Comparison of ENCODE assay signal across 16 cellular contexts in the genomic region with DNA sequence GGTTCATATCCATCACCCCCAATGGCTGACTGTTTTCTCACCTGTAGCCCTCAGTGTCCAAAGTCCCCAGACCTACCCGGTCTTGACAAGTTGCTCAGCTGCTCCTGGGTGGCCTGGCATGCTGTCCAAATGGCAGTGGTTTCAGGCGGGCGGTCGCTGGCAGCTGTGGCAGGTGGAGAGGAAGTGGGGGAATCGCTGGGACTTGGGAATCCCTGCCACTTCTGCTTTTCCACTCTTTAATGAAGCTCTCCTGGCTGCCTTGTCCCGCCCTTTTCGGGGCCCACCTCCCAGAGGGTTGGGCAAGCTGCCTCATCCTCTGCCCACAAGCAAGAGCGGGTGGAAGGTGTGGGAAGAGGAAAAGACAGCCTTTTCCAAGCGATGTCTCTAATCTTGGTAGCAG.
A peak's percentile ranks its signal among the peaks of the same experiment; 100 is the strongest.
DNase-seq lines count a peak whose midpoint lies in the region; ATAC-seq and TF ChIP-seq lines count a peak whose summit lies in the region.
"Had no signal": no experiment of that assay in that cellular context is flagged by ENCODE, and none has a peak within 500 bp of the region (broad histone marks: within the 10 kb centered on the region; RNA-seq: fewer than 3 reads in every experiment).

A gene with protein sequence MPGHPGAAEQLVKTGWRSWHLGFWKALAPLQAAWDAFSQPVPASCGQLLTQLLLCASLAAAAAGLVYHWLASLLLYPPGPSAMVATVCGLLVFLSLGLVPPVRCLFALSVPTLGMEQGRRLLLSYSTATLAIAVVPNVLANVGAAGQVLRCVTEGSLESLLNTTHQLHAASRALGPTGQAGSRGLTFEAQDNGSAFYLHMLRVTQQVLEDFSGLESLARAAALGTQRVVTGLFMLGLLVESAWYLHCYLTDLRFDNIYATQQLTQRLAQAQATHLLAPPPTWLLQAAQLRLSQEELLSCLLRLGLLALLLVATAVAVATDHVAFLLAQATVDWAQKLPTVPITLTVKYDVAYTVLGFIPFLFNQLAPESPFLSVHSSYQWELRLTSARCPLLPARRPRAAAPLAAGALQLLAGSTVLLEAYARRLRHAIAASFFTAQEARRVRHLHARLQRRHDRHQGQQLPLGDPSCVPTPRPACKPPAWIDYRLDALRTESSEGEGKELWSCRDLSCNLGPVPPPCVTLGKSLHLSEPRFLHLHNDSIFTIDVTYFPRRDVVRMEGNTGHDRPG (minus strand): TSS at position 214 of the 400 bp plus-strand sequence. CDS start 94 bp downstream, at position 120.

- DNase-seq in GDM1 (lab: John Stamatoyannopoulos, UW), result peak; percentile 50
- DNase-seq in SIG-M5 treated with dmso at 0.1 percent for 504 hours (lab: John Stamatoyannopoulos, UW; ENCODE audit: unreplicated experiment), result peak; percentile 82
- DNase-seq in GM10248 (ENCODE audit: extremely low spot score), result no peak
- DNase-seq: BE2C; GM23248; kidney; mammary epithelial cell; naive thymus-derived CD8-positive, alpha-beta T cell; stimulated activated CD4-positive, alpha-beta T cell treated with anti-CD3 and anti-CD28 coated beads, Interleukin-4, amount 100 ng/mL, for 4 hours had no signal

- H3K9ac ChIP-seq in HUES48 (ENCODE audit: low read depth, low read length), result no peak within 1 kb of the TSS; the same call in 1 of the 2 replicates
- peak within 1 kb of the TSS; percentile 65 for H3K9ac ChIP-seq in iPS-18a (ENCODE audit: low read length)
- H3K9ac ChIP-seq: GM23248 had no signal

- H3K4me1 ChIP-seq in HUES48 (ENCODE audit: control insufficient read depth, insufficient read depth, low read length), result peaks cover 28% of the 10 kb centered on the region
- peaks cover 37% of the 10 kb centered on the region for H3K4me1 ChIP-seq in iPS-18a (ENCODE audit: control insufficient read depth, low read depth, low read length)
- H3K4me1 ChIP-seq: BE2C had no signal

- H3K4me3 ChIP-seq in HUES48 (ENCODE audit: low read depth, low read length) (no peak within 1 kb of the TSS), iPS-18a (ENCODE audit: low read length) (no peak within 1 kb of the TSS)
- H3K4me3 ChIP-seq: coronary artery, GM23248, hepatocyte, smooth muscle cell had no signal

- TF ChIP-seq CTCF in GM10248 (IDR thresholded peaks at IDR 0.05; ENCODE audit: control extremely low read depth, extremely low read depth, low read depth, missing control alignments), result no peak

- H3K36me3 ChIP-seq in HUES48 (ENCODE audit: control insufficient read depth, insufficient read depth, low read length) (no peaks in the 10 kb centered on the region), iPS-18a (ENCODE audit: control insufficient read depth, low read depth, low read length) (no peaks in the 10 kb centered on the region)
- H3K36me3 ChIP-seq: BE2C had no signal

- CTCF ChIA-PET in GM10248 (lab: Yijun Ruan, JAX), result interaction anchor here (1.1 to 7.7 kb wide), 9 partner anchors 9 to 139 kb away, joined by 3 to 55 read pairs (median 8); a partner anchor contains a TSS

- peak within 1 kb of the TSS; percentile 87 for H3K27ac ChIP-seq in HUES48 (ENCODE audit: low read depth, low read length)
- H3K27ac ChIP-seq in iPS-18a (ENCODE audit: low read length), result peak within 1 kb of the TSS; percentile 54
- H3K27ac ChIP-seq: coronary artery, GM23248, hepatocyte had no signal

- ATAC-seq in GM21381 (IDR thresholded peaks at IDR 0.05; ENCODE audit: unreplicated experiment) (no peak), GM19452 (IDR thresholded peaks at IDR 0.05; ENCODE audit: unreplicated experiment) (no peak)
- ATAC-seq: naive thymus-derived CD8-positive, alpha-beta T cell had no signal

- H3K9me3 ChIP-seq in HUES48 (ENCODE audit: control insufficient read depth, insufficient read depth, low read length) (no peaks in the 10 kb centered on the region), iPS-18a (ENCODE audit: control insufficient read depth, low read depth, low read length) (no peaks in the 10 kb centered on the region)
- H3K9me3 ChIP-seq: BE2C had no signal

- POLR2A ChIA-PET in GM10248 (lab: Yijun Ruan, JAX), result interaction anchor here (0.6 kb wide), 1 partner anchor 666 kb away, joined by 4 read pairs; no protein-coding TSS in a partner anchor

- H3K27me3 ChIP-seq in HUES48 (ENCODE audit: control insufficient read depth, insufficient read depth, low read length) (no peaks in the 10 kb centered on the region), iPS-18a (ENCODE audit: control insufficient read depth, insufficient read depth, low read length) (no peaks in the 10 kb centered on the region)
